In the genomic region with DNA sequence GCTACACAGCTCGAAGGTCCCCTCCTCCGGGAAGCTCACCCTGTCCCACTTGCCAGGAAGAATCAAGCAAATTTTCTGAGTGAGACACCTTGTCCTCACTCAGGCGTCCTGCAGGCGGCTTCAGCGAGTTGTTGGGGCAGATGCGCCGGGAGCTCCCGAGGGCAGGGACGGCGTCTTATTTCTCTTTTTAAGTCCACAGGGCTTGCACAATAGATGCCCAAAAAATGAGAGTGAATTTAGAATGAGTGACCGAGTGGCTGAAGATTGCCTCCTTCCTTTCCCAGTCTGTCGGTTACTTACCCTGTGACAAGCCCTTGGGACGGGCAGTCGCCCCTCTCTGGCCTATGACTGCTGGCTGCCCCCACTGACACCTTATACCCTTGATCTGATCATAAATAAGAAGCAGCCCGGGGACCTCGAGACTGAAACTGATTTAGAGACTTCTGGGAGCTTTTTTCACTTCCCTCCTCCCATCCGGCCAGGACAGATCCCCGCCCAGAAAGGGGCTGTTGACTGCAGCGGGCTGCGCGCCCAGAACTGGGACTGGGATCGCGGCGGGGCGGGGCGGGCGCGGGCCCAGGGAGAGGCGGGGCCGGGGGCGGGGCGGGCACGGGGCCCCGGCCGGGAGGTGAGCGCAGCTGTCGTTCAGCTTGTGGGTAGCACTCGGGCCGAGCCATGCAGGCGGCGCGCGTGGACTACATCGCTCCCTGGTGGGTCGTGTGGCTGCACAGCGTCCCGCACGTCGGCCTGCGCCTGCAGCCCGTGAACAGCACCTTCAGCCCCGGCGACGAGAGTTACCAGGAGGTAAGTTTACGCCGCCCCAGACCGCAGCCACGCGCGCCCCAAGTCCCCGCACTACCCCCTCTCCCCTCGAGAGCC, we compare ENCODE assay signal across 8 cellular contexts. TPM values are rescaled to one million over a fixed set of nuclear protein-coding genes. Genes with fewer than 3 reads are reported as not detected.
A peak's percentile ranks its signal among the peaks of the same experiment; 100 is the strongest.
DNase-seq lines count a peak whose midpoint lies in the region; ATAC-seq and TF ChIP-seq lines count a peak whose summit lies in the region.

A gene with protein sequence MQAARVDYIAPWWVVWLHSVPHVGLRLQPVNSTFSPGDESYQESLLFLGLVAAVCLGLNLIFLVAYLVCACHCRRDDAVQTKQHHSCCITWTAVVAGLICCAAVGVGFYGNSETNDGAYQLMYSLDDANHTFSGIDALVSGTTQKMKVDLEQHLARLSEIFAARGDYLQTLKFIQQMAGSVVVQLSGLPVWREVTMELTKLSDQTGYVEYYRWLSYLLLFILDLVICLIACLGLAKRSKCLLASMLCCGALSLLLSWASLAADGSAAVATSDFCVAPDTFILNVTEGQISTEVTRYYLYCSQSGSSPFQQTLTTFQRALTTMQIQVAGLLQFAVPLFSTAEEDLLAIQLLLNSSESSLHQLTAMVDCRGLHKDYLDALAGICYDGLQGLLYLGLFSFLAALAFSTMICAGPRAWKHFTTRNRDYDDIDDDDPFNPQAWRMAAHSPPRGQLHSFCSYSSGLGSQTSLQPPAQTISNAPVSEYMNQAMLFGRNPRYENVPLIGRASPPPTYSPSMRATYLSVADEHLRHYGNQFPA (plus strand): TSS at position 659 of the 879 bp plus-strand sequence. CDS start 17 bp downstream, at position 676.

- peak within 1 kb of the TSS; percentile 37 to 72 (median 64) for H3K4me3 ChIP-seq in heart right ventricle
- peak within 1 kb of the TSS; percentile 52 for H3K4me3 ChIP-seq in urinary bladder (ENCODE audit: low read depth, low read length)

- H3K9me3 ChIP-seq in heart right ventricle, result no peaks in the 10 kb centered on the region

- WGBS in adipose tissue, 3 donors, result 0 to 1% (median 1%) methylated on average over 55 to 62 of the region's 62 CpGs
- WGBS in heart right ventricle, 2 donors, result 0 to 1% methylated on average over 52 to 62 of the region's 62 CpGs
- WGBS in urinary bladder, result under 1% methylated on average over 62 of the region's 62 CpGs

- TF ChIP-seq POLR2A in GM10847 (IDR thresholded peaks at IDR 0.05; ENCODE audit: extremely low read depth, insufficient read length), result peak; percentile 32

- DNase-seq in NCI-H1092 treated with DMSO at 0.1 percent for 48 hours (lab: John Stamatoyannopoulos, UW) (peak; percentile 62), T follicular helper cell (ENCODE audit: low read depth) (peak; percentile 63), heart right ventricle (peak; percentile 90 to 94), posterior vena cava (ENCODE audit: low spot score) (peak; percentile 95)

- H3K36me3 ChIP-seq in heart right ventricle (peaks cover 0 to 32% (median 18%) of the 10 kb centered on the region in 9 donors), urinary bladder (ENCODE audit: insufficient read depth) (peaks cover 2% of the 10 kb centered on the region)

- peak in 6 of 9 donors; percentile 7 to 38 (median 32) for TF ChIP-seq CTCF in heart right ventricle (IDR thresholded peaks at IDR 0.05)

- H3K27ac ChIP-seq in adipose tissue (ENCODE audit: low read depth, low read length) (peak within 1 kb of the TSS; percentile 35), heart right ventricle (peak within 1 kb of the TSS; percentile 54 to 93 (median 86)), urinary bladder (ENCODE audit: low read depth) (peak within 1 kb of the TSS; percentile 58)

- peaks cover 22 to 86% (median 74%) of the 10 kb centered on the region in 9 donors for H3K4me1 ChIP-seq in heart right ventricle
- H3K4me1 ChIP-seq in urinary bladder (ENCODE audit: insufficient read depth), result no peaks in the 10 kb centered on the region

- intact Hi-C loops in heart right ventricle (cut with DNase I), result loop anchor here in 9 of 10 donors (1.0 to 10.0 kb wide), 11 partner anchors 28 to 242 kb away; a partner anchor contains a TSS
- intact Hi-C loops in posterior vena cava (cut with DNase I), result loop anchor here in 1 of 2 donors (10.0 kb wide), 1 partner anchor 242 kb away; no protein-coding TSS in a partner anchor

- H3K27me3 ChIP-seq in heart right ventricle, result no peaks in the 10 kb centered on the region

- ATAC-seq in HG02588 (IDR thresholded peaks at IDR 0.05; ENCODE audit: unreplicated experiment) (peak; percentile 55), heart right ventricle (peak; percentile 80 to 91 (median 86))

RNA-seq across cellular contexts. Expression of the gene that starts here (rescaled TPM):
- polyA plus RNA-seq in adipose tissue (1 to 10 TPM; 3.1 to 4.9 (median 3.7) TPM), heart right ventricle (10 to 100 TPM in 1 of 2 donors, 1 to 10 TPM in 1; 8.6 to 20.6 TPM), urinary bladder (8.3 TPM)
- total RNA-seq in heart right ventricle (10 to 100 TPM; 20.9 to 36.3 (median 26.1) TPM), posterior vena cava (1 to 10 TPM; 3.2 to 5.5 TPM), urinary bladder (20.1 TPM)

Comparison
In these comparisons a context has a peak if more than half of its experiments do, and no peak if none do; other contexts are left out.
1. Peak in every context shown above with its lines: DNase-seq, ATAC-seq, H3K4me3 ChIP-seq and H3K27ac ChIP-seq.
2. H3K27ac ChIP-seq: peak in every context shown above with its lines; median percentile 86 in heart right ventricle; 58 in urinary bladder; 35 in adipose tissue.